ENCODE assay signal across 1 cellular context in the genomic region with DNA sequence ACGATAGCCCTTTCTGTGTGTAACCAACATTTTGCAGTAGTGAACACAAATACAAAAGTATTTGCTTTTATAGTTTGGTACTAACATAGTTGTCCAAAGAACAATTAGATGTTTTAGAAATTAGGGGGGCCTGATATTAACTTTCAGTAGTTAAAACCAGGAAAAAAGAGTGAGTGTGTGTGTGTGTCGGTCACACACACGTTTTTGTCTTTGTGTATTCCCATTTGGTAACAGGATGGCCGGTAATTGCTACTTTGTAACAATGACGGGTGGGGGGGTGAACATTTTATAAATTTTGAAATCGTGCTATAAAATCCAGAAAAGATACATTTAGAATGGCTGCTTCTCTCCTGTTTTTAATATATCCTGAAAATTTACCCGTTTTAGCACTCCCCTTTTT.
A peak's percentile ranks its signal among the peaks of the same experiment; 100 is the strongest.
TF ChIP-seq lines count a peak whose summit lies in the region.

No MANE protein-coding gene starts in this region.

TF ChIP-seq in HepG2, 621 proteins besides CTCF, POLR2A, EP300 and RAD21:
- TF ChIP-seq ZBTB34 (CRISPR knock-in tag; IDR thresholded peaks at IDR 0.05) (0 out of 2 replicates have a peak, but pooled peaks have one; percentile 21), ZKSCAN1 (IDR thresholded peaks at IDR 0.05; ENCODE audit: low read length) (no peak), ZNF124 (CRISPR knock-in tag; IDR thresholded peaks at IDR 0.05) (no peak), KLF12 (CRISPR knock-in tag; IDR thresholded peaks at IDR 0.05; ENCODE audit: borderline replicate concordance) (no peak), TFAP4 (IDR thresholded peaks at IDR 0.05; ENCODE audit: borderline replicate concordance, low read depth) (no peak), IKZF5 (CRISPR knock-in tag; IDR thresholded peaks at IDR 0.05) (no peak), ZNF609 (CRISPR knock-in tag; IDR thresholded peaks at IDR 0.05; ENCODE audit: borderline replicate concordance) (no peak), NFIC (IDR thresholded peaks at IDR 0.05; ENCODE audit: low read length) (0 out of 2 replicates have a peak, but pooled peaks have one; percentile 27), MTERF4 (CRISPR knock-in tag; IDR thresholded peaks at IDR 0.05) (no peak), PPARG (CRISPR knock-in tag; conservative IDR thresholded peaks at IDR 0.05) (no peak; the same call in 1 of the 2 replicates), ZNF720 (CRISPR knock-in tag; IDR thresholded peaks at IDR 0.05) (no peak), ZBTB3 (CRISPR knock-in tag; IDR thresholded peaks at IDR 0.05; ENCODE audit: borderline replicate concordance, low read depth) (no peak), ZNF883 (CRISPR knock-in tag; IDR thresholded peaks at IDR 0.05; ENCODE audit: not compliant biosample characterization) (no peak), TOE1 (CRISPR knock-in tag; IDR thresholded peaks at IDR 0.05) (no peak), CCAR2 (optimal IDR thresholded peaks at IDR 0.05; ENCODE audit: low read depth, low read length) (no peak), SMAD1 (CRISPR knock-in tag; IDR thresholded peaks at IDR 0.05; ENCODE audit: borderline replicate concordance, low read depth) (no peak), ZNF672 (CRISPR knock-in tag; IDR thresholded peaks at IDR 0.05) (no peak), ADNP (CRISPR knock-in tag; IDR thresholded peaks at IDR 0.05) (no peak), FOXA3 (CRISPR knock-in tag; IDR thresholded peaks at IDR 0.05) (no peak), THYN1 (CRISPR knock-in tag; IDR thresholded peaks at IDR 0.05; ENCODE audit: borderline replicate concordance, low read depth) (no peak), PAF1 (CRISPR knock-in tag; IDR thresholded peaks at IDR 0.05) (no peak), ZNF350 (CRISPR knock-in tag; IDR thresholded peaks at IDR 0.05; ENCODE audit: borderline replicate concordance, low read depth) (no peak), ZSCAN22 (CRISPR knock-in tag; IDR thresholded peaks at IDR 0.05) (no peak), ZBTB1 (CRISPR knock-in tag; IDR thresholded peaks at IDR 0.05; ENCODE audit: borderline replicate concordance) (no peak), NCOR1 (IDR thresholded peaks at IDR 0.05; ENCODE audit: borderline replicate concordance, low read length) (peak; percentile 53; the same call in 1 of the 2 replicates)
- TF ChIP-seq, protein P1, sequence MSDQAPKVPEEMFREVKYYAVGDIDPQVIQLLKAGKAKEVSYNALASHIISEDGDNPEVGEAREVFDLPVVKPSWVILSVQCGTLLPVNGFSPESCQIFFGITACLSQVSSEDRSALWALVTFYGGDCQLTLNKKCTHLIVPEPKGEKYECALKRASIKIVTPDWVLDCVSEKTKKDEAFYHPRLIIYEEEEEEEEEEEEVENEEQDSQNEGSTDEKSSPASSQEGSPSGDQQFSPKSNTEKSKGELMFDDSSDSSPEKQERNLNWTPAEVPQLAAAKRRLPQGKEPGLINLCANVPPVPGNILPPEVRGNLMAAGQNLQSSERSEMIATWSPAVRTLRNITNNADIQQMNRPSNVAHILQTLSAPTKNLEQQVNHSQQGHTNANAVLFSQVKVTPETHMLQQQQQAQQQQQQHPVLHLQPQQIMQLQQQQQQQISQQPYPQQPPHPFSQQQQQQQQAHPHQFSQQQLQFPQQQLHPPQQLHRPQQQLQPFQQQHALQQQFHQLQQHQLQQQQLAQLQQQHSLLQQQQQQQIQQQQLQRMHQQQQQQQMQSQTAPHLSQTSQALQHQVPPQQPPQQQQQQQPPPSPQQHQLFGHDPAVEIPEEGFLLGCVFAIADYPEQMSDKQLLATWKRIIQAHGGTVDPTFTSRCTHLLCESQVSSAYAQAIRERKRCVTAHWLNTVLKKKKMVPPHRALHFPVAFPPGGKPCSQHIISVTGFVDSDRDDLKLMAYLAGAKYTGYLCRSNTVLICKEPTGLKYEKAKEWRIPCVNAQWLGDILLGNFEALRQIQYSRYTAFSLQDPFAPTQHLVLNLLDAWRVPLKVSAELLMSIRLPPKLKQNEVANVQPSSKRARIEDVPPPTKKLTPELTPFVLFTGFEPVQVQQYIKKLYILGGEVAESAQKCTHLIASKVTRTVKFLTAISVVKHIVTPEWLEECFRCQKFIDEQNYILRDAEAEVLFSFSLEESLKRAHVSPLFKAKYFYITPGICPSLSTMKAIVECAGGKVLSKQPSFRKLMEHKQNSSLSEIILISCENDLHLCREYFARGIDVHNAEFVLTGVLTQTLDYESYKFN (CRISPR knock-in tag; conservative IDR thresholded peaks at IDR 0.05) = 0 out of 2 replicates have a peak, but pooled peaks have one; percentile 1
- TF ChIP-seq, protein P2, sequence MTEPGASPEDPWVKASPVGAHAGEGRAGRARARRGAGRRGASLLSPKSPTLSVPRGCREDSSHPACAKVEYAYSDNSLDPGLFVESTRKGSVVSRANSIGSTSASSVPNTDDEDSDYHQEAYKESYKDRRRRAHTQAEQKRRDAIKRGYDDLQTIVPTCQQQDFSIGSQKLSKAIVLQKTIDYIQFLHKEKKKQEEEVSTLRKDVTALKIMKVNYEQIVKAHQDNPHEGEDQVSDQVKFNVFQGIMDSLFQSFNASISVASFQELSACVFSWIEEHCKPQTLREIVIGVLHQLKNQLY (CRISPR knock-in tag; IDR thresholded peaks at IDR 0.05) = 0 out of 2 replicates have a peak, but pooled peaks have one; percentile 5
- TF ChIP-seq, protein P3, sequence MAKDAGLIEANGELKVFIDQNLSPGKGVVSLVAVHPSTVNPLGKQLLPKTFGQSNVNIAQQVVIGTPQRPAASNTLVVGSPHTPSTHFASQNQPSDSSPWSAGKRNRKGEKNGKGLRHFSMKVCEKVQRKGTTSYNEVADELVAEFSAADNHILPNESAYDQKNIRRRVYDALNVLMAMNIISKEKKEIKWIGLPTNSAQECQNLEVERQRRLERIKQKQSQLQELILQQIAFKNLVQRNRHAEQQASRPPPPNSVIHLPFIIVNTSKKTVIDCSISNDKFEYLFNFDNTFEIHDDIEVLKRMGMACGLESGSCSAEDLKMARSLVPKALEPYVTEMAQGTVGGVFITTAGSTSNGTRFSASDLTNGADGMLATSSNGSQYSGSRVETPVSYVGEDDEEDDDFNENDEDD (CRISPR knock-in tag; IDR thresholded peaks at IDR 0.05; ENCODE audit: borderline replicate concordance) = no peak
- TF ChIP-seq, protein P4, sequence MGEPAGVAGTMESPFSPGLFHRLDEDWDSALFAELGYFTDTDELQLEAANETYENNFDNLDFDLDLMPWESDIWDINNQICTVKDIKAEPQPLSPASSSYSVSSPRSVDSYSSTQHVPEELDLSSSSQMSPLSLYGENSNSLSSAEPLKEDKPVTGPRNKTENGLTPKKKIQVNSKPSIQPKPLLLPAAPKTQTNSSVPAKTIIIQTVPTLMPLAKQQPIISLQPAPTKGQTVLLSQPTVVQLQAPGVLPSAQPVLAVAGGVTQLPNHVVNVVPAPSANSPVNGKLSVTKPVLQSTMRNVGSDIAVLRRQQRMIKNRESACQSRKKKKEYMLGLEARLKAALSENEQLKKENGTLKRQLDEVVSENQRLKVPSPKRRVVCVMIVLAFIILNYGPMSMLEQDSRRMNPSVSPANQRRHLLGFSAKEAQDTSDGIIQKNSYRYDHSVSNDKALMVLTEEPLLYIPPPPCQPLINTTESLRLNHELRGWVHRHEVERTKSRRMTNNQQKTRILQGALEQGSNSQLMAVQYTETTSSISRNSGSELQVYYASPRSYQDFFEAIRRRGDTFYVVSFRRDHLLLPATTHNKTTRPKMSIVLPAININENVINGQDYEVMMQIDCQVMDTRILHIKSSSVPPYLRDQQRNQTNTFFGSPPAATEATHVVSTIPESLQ (CRISPR knock-in tag; conservative IDR thresholded peaks at IDR 0.05) = no peak
